In genomic region chr1:157442065-157442464, GRCh38 we compare ENCODE assay signal across 17 cellular contexts.
"Had no signal": no experiment of that assay in that cellular context is flagged by ENCODE, and none has a peak within 500 bp of the region (broad histone marks: within the 10 kb centered on the region; RNA-seq: fewer than 3 reads in every experiment).

No MANE protein-coding gene starts in this region.

- H3K27me3 ChIP-seq: brain microvascular endothelial cell had no signal

- H3K36me3 ChIP-seq: brain microvascular endothelial cell had no signal

- H3K4me3 Mint-ChIP-seq: activated naive CD8-positive, alpha-beta T cell treated with anti-CD3 and anti-CD28 coated beads for 36 hours; activated T-cell treated with anti-CD3 and anti-CD28 coated beads, Interleukin-2, amount 50 U/mL, for 4 hours; dendritic cell treated with granulocyte-macrophage colony-stimulating factor and Interleukin-4, amounts not matched to agents 40 ng/mL and 50 ng/mL, for 4 days; naive B cell; T-helper 2 cell treated with Interferon-gamma antibody and Interleukin-4, amounts not matched to agents 5 μg/mL and 100 μg/mL, for 36 hours had no signal

- H3K4me1 Mint-ChIP-seq: activated naive CD8-positive, alpha-beta T cell treated with anti-CD3 and anti-CD28 coated beads for 36 hours; naive B cell had no signal

- H3K36me3 Mint-ChIP-seq: activated naive CD8-positive, alpha-beta T cell treated with anti-CD3 and anti-CD28 coated beads for 36 hours; naive B cell had no signal

- H3K9me3 Mint-ChIP-seq: activated naive CD8-positive, alpha-beta T cell treated with anti-CD3 and anti-CD28 coated beads for 36 hours; activated T-cell treated with anti-CD3 and anti-CD28 coated beads, Interleukin-2, amount 50 U/mL, for 4 hours; dendritic cell treated with granulocyte-macrophage colony-stimulating factor and Interleukin-4, amounts not matched to agents 40 ng/mL and 50 ng/mL, for 4 days; T-helper 2 cell treated with Interferon-gamma antibody and Interleukin-4, amounts not matched to agents 5 μg/mL and 100 μg/mL, for 36 hours had no signal

- H3K27ac Mint-ChIP-seq: activated naive CD8-positive, alpha-beta T cell treated with anti-CD3 and anti-CD28 coated beads for 36 hours; dendritic cell treated with granulocyte-macrophage colony-stimulating factor and Interleukin-4, amounts not matched to agents 40 ng/mL and 50 ng/mL, for 4 days; naive B cell; T-helper 2 cell treated with Interferon-gamma antibody and Interleukin-4, amounts not matched to agents 5 μg/mL and 100 μg/mL, for 36 hours had no signal

- H3K27me3 Mint-ChIP-seq: activated naive CD8-positive, alpha-beta T cell treated with anti-CD3 and anti-CD28 coated beads for 36 hours; dendritic cell treated with granulocyte-macrophage colony-stimulating factor and Interleukin-4, amounts not matched to agents 40 ng/mL and 50 ng/mL, for 4 days had no signal

- ATAC-seq: activated T-cell treated with anti-CD3 and anti-CD28 coated beads, Interleukin-2, amount 50 U/mL, for 4 hours; sciatic nerve had no signal

- DNase-seq: activated CD4-positive, alpha-beta T cell treated with anti-CD3 and anti-CD28 coated beads for 1 hour; activated CD4-positive, alpha-beta T cell treated with anti-CD3 and anti-CD28 coated beads, Interleukin-2, amount 50 U/mL, for 48 hours; activated effector memory CD4-positive, alpha-beta T cell treated with anti-CD3 and anti-CD28 coated beads, Interleukin-2, amount 50 U/mL, for 16 hours; activated naive CD8-positive, alpha-beta T cell treated with anti-CD3 and anti-CD28 coated beads for 36 hours; activated T-cell treated with anti-CD3 and anti-CD28 coated beads, Interleukin-2, amount 50 U/mL, for 4 hours; brain microvascular endothelial cell; cerebellar nuclear complex; midbrain; naive B cell; nucleus accumbens; stimulated activated CD4-positive, alpha-beta T cell treated with anti-CD3 and anti-CD28 coated beads, Interleukin-2, amount 100 ng/mL, for 24 hours; stimulated activated naive CD4-positive, alpha-beta T cell; SW 1271; trophoblast cell had no signal

- H3K27ac ChIP-seq: brain microvascular endothelial cell had no signal
